10 cellular contexts compared by ENCODE assay signal in the genomic region with DNA sequence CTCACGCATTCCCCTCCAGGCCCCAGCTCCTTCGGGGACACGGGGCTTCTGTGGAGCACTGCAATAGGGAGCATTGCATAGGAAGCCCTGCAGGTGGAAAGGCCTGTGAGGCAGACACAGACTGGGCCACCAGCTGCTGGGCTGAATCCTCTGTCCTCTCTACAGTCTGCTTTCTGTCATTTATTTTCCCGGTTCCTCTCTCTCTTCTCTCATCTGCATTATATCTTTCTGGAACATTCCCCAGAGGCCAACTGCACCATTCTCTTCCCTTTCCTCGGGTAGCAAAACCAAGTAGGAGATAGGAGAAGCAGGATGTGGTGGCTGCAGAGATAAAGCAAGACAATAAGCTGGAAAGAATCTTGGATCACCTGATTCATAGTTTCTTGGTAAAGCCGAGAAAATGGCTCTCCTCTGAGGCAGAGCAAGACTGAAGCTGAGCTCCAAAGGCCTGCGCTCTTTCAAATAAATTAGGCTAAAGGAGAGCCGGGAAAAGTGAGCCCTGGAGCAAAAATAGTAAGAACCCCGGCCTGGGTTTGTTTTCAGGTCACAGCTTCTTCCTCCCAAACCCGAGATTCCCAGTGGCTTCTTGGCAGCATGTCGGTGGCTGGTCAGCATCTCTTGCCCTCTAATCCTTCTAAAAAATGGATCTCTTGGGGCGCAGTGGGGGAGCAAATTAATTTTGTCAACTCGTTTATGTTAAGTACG. TPM values are rescaled to one million over a fixed set of nuclear protein-coding genes. Genes with fewer than 3 reads are reported as not detected.
DNase-seq lines count a peak whose midpoint lies in the region; ATAC-seq, FAIRE-seq and TF ChIP-seq lines count a peak whose summit lies in the region.
"Had no signal": no experiment of that assay in that cellular context is flagged by ENCODE, and none has a peak within 500 bp of the region (broad histone marks: within the 10 kb centered on the region; RNA-seq: fewer than 3 reads in every experiment).

No MANE protein-coding gene starts in this region.

- H3K9me3 ChIP-seq in H1 (ENCODE audit: insufficient read depth in 2 of 2, low read depth in 1 of 2, low read length in 1 of 2): no peaks in the 10 kb centered on the region
- H3K9me3 ChIP-seq in uterus: no peaks in the 10 kb centered on the region

- 82% methylated on average over 14 of the region's 14 CpGs; no CpG with 5 or more reads in 1 of the 2 experiments for WGBS in H1 (ENCODE audit: extremely low coverage in 1 of 2, insufficient coverage in 1 of 2, insufficient read length in 1 of 2, insufficient replicate concordance in 2 of 2, low coverage in 1 of 2, low lambda C conversion rate in 2 of 2, missing lambda C conversion rate in 1 of 2), 2 experiments
- no CpG with 5 or more reads among the region's 14 CpGs for WGBS in mesendoderm (ENCODE audit: extremely low coverage, insufficient coverage, low lambda C conversion rate)

- H3K27me3 ChIP-seq in H1 (replicated peaks in 1 of 4; ENCODE audit: control insufficient read depth in 3 of 4, extremely low read depth in 1 of 4, insufficient read depth in 3 of 4, low read length in 3 of 4) (no peaks in the 10 kb centered on the region), mesendoderm (ENCODE audit: insufficient read depth, low read length, poor library complexity) (no peaks in the 10 kb centered on the region), uterus (no peaks in the 10 kb centered on the region)

- H3K79me2 ChIP-seq in H1 (ENCODE audit: control insufficient read depth in 1 of 2, insufficient read depth in 2 of 2, low read length in 2 of 2) (no peaks in the 10 kb centered on the region), mesendoderm (ENCODE audit: control insufficient read depth, insufficient read depth, low read length) (no peaks in the 10 kb centered on the region)

- no peak for TF ChIP-seq EP300 in H1 (IDR thresholded peaks at IDR 0.05; ENCODE audit: borderline replicate concordance in 1 of 2, low read depth in 2 of 2, low read length in 2 of 2)

- no peak for ATAC-seq in GM18511 (IDR thresholded peaks at IDR 0.05; ENCODE audit: unreplicated experiment)

- intact Hi-C loops in uterus (cut with DNase I; ENCODE audit: low total_unique reads): loop anchor here (5.0 kb wide), 1 partner anchor 207 kb away; no protein-coding TSS in a partner anchor

- H3K18ac ChIP-seq in H1 (ENCODE audit: extremely low read depth, low read length): no peak overlapping the region; the same call in 1 of the 2 replicates
- peak overlapping the region; percentile 54 for H3K18ac ChIP-seq in mesendoderm (ENCODE audit: low read length)

- H2BK5ac ChIP-seq in H1 (ENCODE audit: low read depth, low read length) (no peak overlapping the region), mesendoderm (ENCODE audit: low read length) (no peak overlapping the region)

- H3K14ac ChIP-seq in H1 (ENCODE audit: insufficient read length): no peak overlapping the region

- no peaks in the 10 kb centered on the region for H4K20me1 ChIP-seq in H1 (replicated peaks in 1 of 2; ENCODE audit: control insufficient read depth in 1 of 2, insufficient read depth in 2 of 2, low read length in 2 of 2)

- H4K5ac ChIP-seq in H1 (ENCODE audit: insufficient read length, low read depth, low read length) (no peak overlapping the region), mesendoderm (ENCODE audit: low read length) (no peak overlapping the region)

- no peaks in the 10 kb centered on the region for H3K79me1 ChIP-seq in H1 (ENCODE audit: low read depth, low read length)
- no peaks in the 10 kb centered on the region for H3K79me1 ChIP-seq in mesendoderm (ENCODE audit: low read length)

- CTCF ChIA-PET in H1 (lab: Charles Lee; ENCODE audit: partially characterized antibody): interaction anchor here (0.6 to 4.4 kb wide), 48 partner anchors 8 to 529 kb away, joined by 3 to 53 read pairs (median 5); partner anchors contain the start of genes TM4SF1 and TM4SF18

- H2BK12ac ChIP-seq in H1 (ENCODE audit: low read depth, low read length): no peak overlapping the region

- H3K36me3 ChIP-seq in H1 (ENCODE audit: control insufficient read depth in 2 of 4, insufficient read depth in 4 of 4, low read length in 3 of 4) (no peaks in the 10 kb centered on the region), mesendoderm (ENCODE audit: control insufficient read depth, insufficient read depth, low read length) (no peaks in the 10 kb centered on the region), uterus (no peaks in the 10 kb centered on the region)

- H3K23ac ChIP-seq in H1 (ENCODE audit: insufficient read length) (no peak overlapping the region), mesendoderm (ENCODE audit: low read length) (no peak overlapping the region)

- H3K4ac ChIP-seq in H1 (replicated peaks; ENCODE audit: insufficient read length, low read depth, low read length) (no peak overlapping the region), mesendoderm (ENCODE audit: low read depth, low read length) (no peak overlapping the region)

- H2AFZ ChIP-seq in H1 (ENCODE audit: low read length): peak overlapping the region; percentile 96

- H3K9ac ChIP-seq in H1 (replicated peaks in 1 of 4; ENCODE audit: extremely low read depth in 1 of 4, low read depth in 3 of 4, low read length in 3 of 4) (no peak overlapping the region), mesendoderm (ENCODE audit: low read length) (no peak overlapping the region)

- TF ChIP-seq POLR2A in H1 (IDR thresholded peaks at IDR 0.05; ENCODE audit: control extremely low read depth in 1 of 2, low read depth in 2 of 2, low read length in 2 of 2): no peak
- no peak for TF ChIP-seq POLR2A in uterus (IDR thresholded peaks at IDR 0.05)

- H3K27ac ChIP-seq in H1 (ENCODE audit: low read depth, low read length) (no peak overlapping the region), mesendoderm (ENCODE audit: low read depth, low read length) (no peak overlapping the region), uterus (peak overlapping the region; percentile 72 to 75)

- no peak for TF ChIP-seq CTCF in H1 (IDR thresholded peaks at IDR 0.05; ENCODE audit: control extremely low read depth in 1 of 3, insufficient read depth in 1 of 3, low read depth in 1 of 3, low read length in 3 of 3)
- TF ChIP-seq CTCF in uterus (IDR thresholded peaks at IDR 0.05): no peak

- H2BK15ac ChIP-seq in H1 (ENCODE audit: low read length): no peak overlapping the region
- no peak overlapping the region for H2BK15ac ChIP-seq in mesendoderm (replicated peaks; ENCODE audit: low read depth)

- H2AK5ac ChIP-seq in H1 (ENCODE audit: low read depth, low read length) (no peak overlapping the region), mesendoderm (ENCODE audit: low read length) (no peak overlapping the region)

- H2BK120ac ChIP-seq in H1 (replicated peaks; ENCODE audit: low read depth, low read length) (peak overlapping the region; percentile 1), mesendoderm (ENCODE audit: low read depth, low read length) (peak overlapping the region; percentile 33)

- no peak for TF ChIP-seq RAD21 in H1 (IDR thresholded peaks at IDR 0.05 in 1 of 2, conservative IDR thresholded peaks at IDR 0.05 in 1 of 2; ENCODE audit: low read depth in 2 of 2, low read length in 2 of 2)

- H3K23me2 ChIP-seq in H1 (ENCODE audit: low read depth, low read length): no peaks in the 10 kb centered on the region

- POLR2A ChIA-PET in H1 (lab: Charles Lee; ENCODE audit: partially characterized antibody): interaction anchor here (0.7 kb wide), 1 partner anchor 459 kb away, joined by 3 read pairs; no protein-coding TSS in a partner anchor

- H2BK20ac ChIP-seq in H1 (ENCODE audit: low read length): no peak overlapping the region

- DNase-seq in DMS53 (lab: John Stamatoyannopoulos, UW) (peak; percentile 18), DMS53 treated with DMSO at 0.1 percent for 48 hours (lab: John Stamatoyannopoulos, UW; ENCODE audit: unreplicated experiment) (no peak), H1 (ENCODE audit: low read depth in 1 of 2, low spot score in 2 of 2) (no peak), mesendoderm (peak; percentile 55), uterus (no peak), SKM-1 (lab: John Stamatoyannopoulos, UW; ENCODE audit: unreplicated experiment) (no peak)
- no peak for DNase-seq in activated CD8-positive, alpha-beta memory T cell treated with anti-CD3 and anti-CD28 coated beads, Interleukin-2, amount 50 U/mL, for 4 hours
- DNase-seq: effector memory CD8-positive, alpha-beta T cell had no signal

- H3K4me2 ChIP-seq in H1 (ENCODE audit: insufficient read depth in 1 of 2, low read depth in 2 of 2, low read length in 2 of 2): no peak overlapping the region
- H3K4me2 ChIP-seq in mesendoderm (ENCODE audit: low read length): no peak overlapping the region

- no peak for FAIRE-seq in H1 (lab: Jason Lieb, UNC)

- no peak overlapping the region for H3K56ac ChIP-seq in H1 (replicated peaks; ENCODE audit: insufficient read length, low read depth, low read length)
- no peak overlapping the region for H3K56ac ChIP-seq in mesendoderm (ENCODE audit: low read length)

- H4K8ac ChIP-seq in H1 (ENCODE audit: extremely low read depth, insufficient read depth, low read length): no peak overlapping the region
- no peak overlapping the region for H4K8ac ChIP-seq in mesendoderm (ENCODE audit: low read depth, low read length)

- H4K91ac ChIP-seq in H1 (replicated peaks; ENCODE audit: insufficient read length, low read length): no peak overlapping the region

- H3K4me3 ChIP-seq in H1 (ENCODE audit: extremely low read depth in 1 of 4, insufficient read depth in 2 of 4, low read depth in 3 of 4, low read length in 4 of 4): no peak overlapping the region
- H3K4me3 ChIP-seq in mesendoderm (ENCODE audit: low read length): no peak overlapping the region
- no peak overlapping the region for H3K4me3 ChIP-seq in uterus

- H3K4me1 ChIP-seq in H1 (replicated peaks in 1 of 4; ENCODE audit: control insufficient read depth in 3 of 4, insufficient read depth in 4 of 4, low read length in 3 of 4): no peaks in the 10 kb centered on the region
- no peaks in the 10 kb centered on the region for H3K4me1 ChIP-seq in mesendoderm (ENCODE audit: control insufficient read depth, low read depth, low read length)
- H3K4me1 ChIP-seq in uterus: no peaks in the 10 kb centered on the region

TF ChIP-seq in H1, 55 proteins besides CTCF, POLR2A, EP300 and RAD21:
- TF ChIP-seq YY1 (IDR thresholded peaks at IDR 0.05; ENCODE audit: low read depth, low read length) (no peak), CBX5 (IDR thresholded peaks at IDR 0.05; ENCODE audit: low read depth, low read length) (no peak), CHD1 (IDR thresholded peaks at IDR 0.05; ENCODE audit: low read depth, low read length) (no peak)

RNA-seq across cellular contexts. Expression of gene TM4SF4, which starts 5.3 kb away (rescaled TPM):
- total RNA-seq in H1 (2021; fragmentation: NEBNext Ultra II Directional; extraction: Animal tissue kit (Norgen Biotek cat#: 25700)): not detected in 2 replicates
- not detected in 2 replicates for polyA plus RNA-seq in H1 (2011; rRNA removed)
- not detected for polyA plus RNA-seq in H1 (2011; cell fraction: cytosol; rRNA removed)
- polyA plus RNA-seq in H1 (2011; cell fraction: nucleus; rRNA removed): not detected
- not detected in 4 replicates for polyA plus RNA-seq in H1 (2012, experiment 1 of 2)
- polyA plus RNA-seq in H1 (2012, experiment 2 of 2): not detected
- not detected for polyA plus RNA-seq in H1 (2013, experiment 1 of 2)
- polyA plus RNA-seq in H1 (2013, experiment 2 of 2): not detected
- not detected in 2 replicates for polyA minus RNA-seq in H1 (2011; rRNA and poly(A)+ RNA removed)
- not detected for polyA minus RNA-seq in H1 (2011; cell fraction: cytosol; rRNA and poly(A)+ RNA removed)
- polyA minus RNA-seq in H1 (2011; cell fraction: nucleus; rRNA and poly(A)+ RNA removed): not detected
- not detected for polyA plus RNA-seq in mesendoderm (2013, experiment 1 of 2)
- polyA plus RNA-seq in mesendoderm (2013, experiment 2 of 2): not detected
- total RNA-seq in uterus: 1 to 10 TPM in 1 of 4 donors, not detected in 3; 5.6 TPM
- total RNA-seq: G401 had no signal

Comparison
In these comparisons a context has a peak if more than half of its experiments do, and no peak if none do; other contexts are left out.
1. DNase-seq: peak in DMS53 (single experiment) and mesendoderm (single experiment); none in DMS53 treated with DMSO at 0.1 percent for 48 hours (single experiment), H1 (0 of 2), uterus (0 of 2), activated CD8-positive, alpha-beta memory T cell treated with anti-CD3 and anti-CD28 coated beads, Interleukin-2, amount 50 U/mL, for 4 hours (single experiment) and SKM-1 (single experiment).
2. H3K27ac ChIP-seq: peak in uterus (2 of 2); none in H1 (single experiment) and mesendoderm (single experiment).